In the genomic region with DNA sequence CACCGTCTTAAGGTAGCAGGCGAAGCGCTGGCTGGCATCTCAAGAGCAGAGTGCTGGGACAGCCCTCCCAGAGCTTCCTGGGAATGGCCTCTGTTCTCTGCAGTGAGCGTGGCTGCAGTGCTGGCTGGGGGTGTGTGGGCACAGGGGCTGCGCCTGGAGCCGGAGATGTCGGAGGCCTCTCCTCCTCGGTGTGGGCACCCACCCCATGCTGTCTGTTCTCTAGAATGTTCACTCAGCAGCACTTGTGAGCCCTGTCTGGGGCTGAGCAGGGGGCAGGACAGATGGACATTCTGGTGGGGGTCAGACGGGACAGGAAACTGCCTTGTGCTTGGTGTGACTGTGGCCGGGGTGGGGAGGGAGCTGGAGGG, we compare ENCODE assay signal across 1 cellular context.
TF ChIP-seq lines count a peak whose summit lies in the region.

No MANE protein-coding gene starts in this region.

TF ChIP-seq in WTC11, 78 proteins besides CTCF, POLR2A, EP300 and RAD21 (continued from another document):
- TF ChIP-seq, protein P1, sequence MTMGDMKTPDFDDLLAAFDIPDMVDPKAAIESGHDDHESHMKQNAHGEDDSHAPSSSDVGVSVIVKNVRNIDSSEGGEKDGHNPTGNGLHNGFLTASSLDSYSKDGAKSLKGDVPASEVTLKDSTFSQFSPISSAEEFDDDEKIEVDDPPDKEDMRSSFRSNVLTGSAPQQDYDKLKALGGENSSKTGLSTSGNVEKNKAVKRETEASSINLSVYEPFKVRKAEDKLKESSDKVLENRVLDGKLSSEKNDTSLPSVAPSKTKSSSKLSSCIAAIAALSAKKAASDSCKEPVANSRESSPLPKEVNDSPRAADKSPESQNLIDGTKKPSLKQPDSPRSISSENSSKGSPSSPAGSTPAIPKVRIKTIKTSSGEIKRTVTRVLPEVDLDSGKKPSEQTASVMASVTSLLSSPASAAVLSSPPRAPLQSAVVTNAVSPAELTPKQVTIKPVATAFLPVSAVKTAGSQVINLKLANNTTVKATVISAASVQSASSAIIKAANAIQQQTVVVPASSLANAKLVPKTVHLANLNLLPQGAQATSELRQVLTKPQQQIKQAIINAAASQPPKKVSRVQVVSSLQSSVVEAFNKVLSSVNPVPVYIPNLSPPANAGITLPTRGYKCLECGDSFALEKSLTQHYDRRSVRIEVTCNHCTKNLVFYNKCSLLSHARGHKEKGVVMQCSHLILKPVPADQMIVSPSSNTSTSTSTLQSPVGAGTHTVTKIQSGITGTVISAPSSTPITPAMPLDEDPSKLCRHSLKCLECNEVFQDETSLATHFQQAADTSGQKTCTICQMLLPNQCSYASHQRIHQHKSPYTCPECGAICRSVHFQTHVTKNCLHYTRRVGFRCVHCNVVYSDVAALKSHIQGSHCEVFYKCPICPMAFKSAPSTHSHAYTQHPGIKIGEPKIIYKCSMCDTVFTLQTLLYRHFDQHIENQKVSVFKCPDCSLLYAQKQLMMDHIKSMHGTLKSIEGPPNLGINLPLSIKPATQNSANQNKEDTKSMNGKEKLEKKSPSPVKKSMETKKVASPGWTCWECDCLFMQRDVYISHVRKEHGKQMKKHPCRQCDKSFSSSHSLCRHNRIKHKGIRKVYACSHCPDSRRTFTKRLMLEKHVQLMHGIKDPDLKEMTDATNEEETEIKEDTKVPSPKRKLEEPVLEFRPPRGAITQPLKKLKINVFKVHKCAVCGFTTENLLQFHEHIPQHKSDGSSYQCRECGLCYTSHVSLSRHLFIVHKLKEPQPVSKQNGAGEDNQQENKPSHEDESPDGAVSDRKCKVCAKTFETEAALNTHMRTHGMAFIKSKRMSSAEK (CRISPR knock-in tag; IDR thresholded peaks at IDR 0.05; ENCODE audit: borderline replicate concordance), result no peak
TF ChIP-seq in WTC11: peak in this region for 0.
